ENCODE assay signal across 12 cellular contexts in genomic region chr4:68656445-68656973, GRCh38. TPM values are rescaled to one million over a fixed set of nuclear protein-coding genes. Genes with fewer than 3 reads are reported as not detected.
DNase-seq lines count a peak whose midpoint lies in the region; ATAC-seq, FAIRE-seq and TF ChIP-seq lines count a peak whose summit lies in the region.
"Not testable (repeated sequence)": the region's sequence is repeated elsewhere in the genome, so short reads cannot be mapped to it uniquely, and the experiment has no call there.
"Had no signal": no experiment of that assay in that cellular context is flagged by ENCODE, and none has a peak within 500 bp of the region (broad histone marks: within the 10 kb centered on the region; RNA-seq: fewer than 3 reads in every experiment).

No MANE protein-coding gene starts in this region.

- peak overlapping the region; percentile 88 for H3K27ac Mint-ChIP-seq in Calu3 (ENCODE audit: unreplicated experiment)

- H3K9me3 Mint-ChIP-seq in Calu3 (ENCODE audit: low read depth, unreplicated experiment): not testable (repeated sequence)

- not testable (repeated sequence) for TF ChIP-seq RAD21 in H1 (IDR thresholded peaks at IDR 0.05 in 1 of 2, conservative IDR thresholded peaks at IDR 0.05 in 1 of 2; ENCODE audit: low read depth in 2 of 2, low read length in 2 of 2)

- H3K23ac ChIP-seq in H1 (ENCODE audit: insufficient read length): not testable (repeated sequence)

- H3K4me3 Mint-ChIP-seq in Calu3 (ENCODE audit: low read depth, unreplicated experiment): peak overlapping the region; percentile 12

- not testable (repeated sequence) for H3K4me1 ChIP-seq in H1 (replicated peaks in 1 of 4; ENCODE audit: control insufficient read depth in 3 of 4, insufficient read depth in 4 of 4, low read length in 3 of 4); mucosa of descending colon (ENCODE audit: low read depth)

- peak overlapping the region; percentile 41; the same call in 1 of the 2 replicates for H2AFZ ChIP-seq in H1 (ENCODE audit: low read length)

- H3K27me3 ChIP-seq in H1 (replicated peaks in 1 of 4; ENCODE audit: control insufficient read depth in 3 of 4, extremely low read depth in 1 of 4, insufficient read depth in 3 of 4, low read length in 3 of 4): not testable (repeated sequence)

- H4K8ac ChIP-seq in H1 (ENCODE audit: extremely low read depth, insufficient read depth, low read length): not testable (repeated sequence)

- not testable (repeated sequence) for H2AK5ac ChIP-seq in H1 (ENCODE audit: low read depth, low read length)

- not testable (repeated sequence) for H2BK5ac ChIP-seq in H1 (ENCODE audit: low read depth, low read length)

- not testable (repeated sequence) for H3K9ac ChIP-seq in H1 (replicated peaks in 1 of 4; ENCODE audit: extremely low read depth in 1 of 4, low read depth in 3 of 4, low read length in 3 of 4)

- ATAC-seq in GM19025 (IDR thresholded peaks at IDR 0.05; ENCODE audit: low read depth, unreplicated experiment) (peak; percentile 42), GM21526 (IDR thresholded peaks at IDR 0.05; ENCODE audit: low FRiP score, unreplicated experiment) (peak; percentile 54), HG02852 (IDR thresholded peaks at IDR 0.05; ENCODE audit: unreplicated experiment) (peak; percentile 45), HG03175 (IDR thresholded peaks at IDR 0.05; ENCODE audit: unreplicated experiment) (peak; percentile 54), mucosa of descending colon (peak; percentile 59)

- not testable (repeated sequence) for H4K91ac ChIP-seq in H1 (replicated peaks; ENCODE audit: insufficient read length, low read length)

- H3K4ac ChIP-seq in H1 (replicated peaks; ENCODE audit: insufficient read length, low read depth, low read length): not testable (repeated sequence)

- BruUV-seq in Calu3 (replicated peaks; lab: Mats Ljungman, UMichigan): not testable (repeated sequence)

- WGBS in H1 (ENCODE audit: extremely low coverage in 1 of 2, insufficient coverage in 1 of 2, insufficient read length in 1 of 2, insufficient replicate concordance in 2 of 2, low coverage in 1 of 2, low lambda C conversion rate in 2 of 2, missing lambda C conversion rate in 1 of 2), 2 experiments: 94% methylated on average over 2 of the region's 2 CpGs; no CpG with 5 or more reads in 1 of the 2 experiments

- H2BK20ac ChIP-seq in H1 (ENCODE audit: low read length): not testable (repeated sequence)

- H4K5ac ChIP-seq in H1 (ENCODE audit: insufficient read length, low read depth, low read length): not testable (repeated sequence)

- not testable (repeated sequence) for H2BK15ac ChIP-seq in H1 (ENCODE audit: low read length)

- not testable (repeated sequence) for H3K9me3 ChIP-seq in H1 (ENCODE audit: insufficient read depth in 2 of 2, low read depth in 1 of 2, low read length in 1 of 2); mucosa of descending colon

- TF ChIP-seq CTCF in Calu3 (IDR thresholded peaks at IDR 0.05; ENCODE audit: unreplicated experiment); H1 (IDR thresholded peaks at IDR 0.05; ENCODE audit: control extremely low read depth in 1 of 3, insufficient read depth in 1 of 3, low read depth in 1 of 3, low read length in 3 of 3); mucosa of descending colon (IDR thresholded peaks at IDR 0.05): not testable (repeated sequence)

- H2BK120ac ChIP-seq in H1 (replicated peaks; ENCODE audit: low read depth, low read length): not testable (repeated sequence)

- H2BK12ac ChIP-seq in H1 (ENCODE audit: low read depth, low read length): 0 out of 2 replicates have a peak overlapping the region, but pooled peaks have one; percentile 23

- not testable (repeated sequence) for H3K4me2 ChIP-seq in H1 (ENCODE audit: insufficient read depth in 1 of 2, low read depth in 2 of 2, low read length in 2 of 2)

- H3K14ac ChIP-seq in H1 (ENCODE audit: insufficient read length): not testable (repeated sequence)

- not testable (repeated sequence) for TF ChIP-seq EP300 in H1 (IDR thresholded peaks at IDR 0.05; ENCODE audit: borderline replicate concordance in 1 of 2, low read depth in 2 of 2, low read length in 2 of 2)

- H3K27ac ChIP-seq in H1 (ENCODE audit: low read depth, low read length): not testable (repeated sequence)

- intact Hi-C loops in Calu3 (cut with micrococcal nuclease; ENCODE audit: unreplicated experiment): loop anchor here (2.0 to 5.0 kb wide), 5 partner anchors 159 to 381 kb away; no protein-coding TSS in a partner anchor
- intact Hi-C loops in mucosa of descending colon (cut with DNase I, micrococcal nuclease): not testable (repeated sequence)

- H3K23me2 ChIP-seq in H1 (ENCODE audit: low read depth, low read length): not testable (repeated sequence)

- not testable (repeated sequence) for TF ChIP-seq POLR2A in H1 (IDR thresholded peaks at IDR 0.05; ENCODE audit: control extremely low read depth in 1 of 2, low read depth in 2 of 2, low read length in 2 of 2)

- POLR2A ChIA-PET in H1 (lab: Charles Lee; ENCODE audit: partially characterized antibody): not testable (repeated sequence)

- peaks cover 12% of the 10 kb centered on the region for H3K36me3 Mint-ChIP-seq in Calu3 (ENCODE audit: insufficient read depth, unreplicated experiment)

- H3K79me1 ChIP-seq in H1 (ENCODE audit: low read depth, low read length): not testable (repeated sequence)

- FAIRE-seq in H1 (lab: Jason Lieb, UNC): not testable (repeated sequence)

- H3K56ac ChIP-seq in H1 (replicated peaks; ENCODE audit: insufficient read length, low read depth, low read length): not testable (repeated sequence)

- not testable (repeated sequence) for H3K27me3 Mint-ChIP-seq in Calu3 (ENCODE audit: unreplicated experiment)

- H3K36me3 ChIP-seq in H1 (ENCODE audit: control insufficient read depth in 2 of 4, insufficient read depth in 4 of 4, low read length in 3 of 4); mucosa of descending colon (ENCODE audit: low read depth): not testable (repeated sequence)

- peaks cover 24% of the 10 kb centered on the region for H3K4me1 Mint-ChIP-seq in Calu3 (ENCODE audit: low read depth, unreplicated experiment)

- not testable (repeated sequence) for DNase-seq in Calu3; H1 (ENCODE audit: low read depth in 1 of 2, low spot score in 2 of 2); mucosa of descending colon
- peak; percentile 17 for DNase-seq in LoVo (ENCODE audit: low spot score)

- not testable (repeated sequence) for H4K20me1 ChIP-seq in H1 (replicated peaks in 1 of 2; ENCODE audit: control insufficient read depth in 1 of 2, insufficient read depth in 2 of 2, low read length in 2 of 2)

- H3K4me3 ChIP-seq in H1 (ENCODE audit: extremely low read depth in 1 of 4, insufficient read depth in 2 of 4, low read depth in 3 of 4, low read length in 4 of 4); mucosa of descending colon: not testable (repeated sequence)

- not testable (repeated sequence) for H3K18ac ChIP-seq in H1 (ENCODE audit: extremely low read depth, low read length)

- not testable (repeated sequence) for H3K79me2 ChIP-seq in H1 (ENCODE audit: control insufficient read depth in 1 of 2, insufficient read depth in 2 of 2, low read length in 2 of 2)

- CTCF ChIA-PET in Calu3 (lab: Charles Lee): not testable (repeated sequence)
- CTCF ChIA-PET in H1 (lab: Charles Lee; ENCODE audit: partially characterized antibody): interaction anchor here (1.0 to 1.4 kb wide), 2 partner anchors 15 to 154 kb away, joined by 4 read pairs; no protein-coding TSS in a partner anchor

RNA-seq across cellular contexts. Expression of gene UGT2B15, which starts 13.9 kb away (rescaled TPM):
- 0.50 and 0.98 TPM in 2 replicates for total RNA-seq in Calu3 (2022)
- not detected in 2 replicates for total RNA-seq in H1 (2021; fragmentation: NEBNext Ultra II Directional; extraction: Animal tissue kit (Norgen Biotek cat#: 25700))
- not detected in 2 replicates for polyA plus RNA-seq in H1 (2011; rRNA removed)
- polyA plus RNA-seq in H1 (2011; cell fraction: cytosol; rRNA removed): not detected
- not detected for polyA plus RNA-seq in H1 (2011; cell fraction: nucleus; rRNA removed)
- polyA plus RNA-seq in H1 (2012, experiment 1 of 2): not detected in 4 replicates
- not detected for polyA plus RNA-seq in H1 (2012, experiment 2 of 2)
- not detected for polyA plus RNA-seq in H1 (2013, experiment 1 of 2)
- not detected for polyA plus RNA-seq in H1 (2013, experiment 2 of 2)
- not detected in 2 replicates for polyA minus RNA-seq in H1 (2011; rRNA and poly(A)+ RNA removed)
- polyA minus RNA-seq in H1 (2011; cell fraction: cytosol; rRNA and poly(A)+ RNA removed): not detected
- polyA minus RNA-seq in H1 (2011; cell fraction: nucleus; rRNA and poly(A)+ RNA removed): not detected
- total RNA-seq in mucosa of descending colon: 100 to 1,000 TPM in 2 of 3 donors, 10 to 100 TPM in 1; 61.8 to 203 (median 133) TPM
- total RNA-seq: activated T-helper 2 cell treated with anti-CD3 and anti-CD28 coated beads, Interferon-gamma antibody, Interleukin-2, Interleukin-4, amounts not matched to agents 10 μg/mL and 5 μg/mL and 100 μg/mL, durations not matched to agents 14 hours and 24 hours and 36 hours; CD4-positive, alpha-beta T cell; chondrocyte; glomerular endothelial cell had no signal

Comparison
In these comparisons a context has a peak if more than half of its experiments do, and no peak if none do; other contexts are left out.
1. RNA of gene UGT2B15, which starts 13.9 kb away (total RNA-seq): 61.8 to 203 TPM in mucosa of descending colon; 0.50 to 0.98 TPM in Calu3 and not detected in H1; every median in the first group is over 10 times any median in the second.
2. Peak in every context shown above with its lines, with median percentiles within 50 percentile points of each other: ATAC-seq.